Comparison of ENCODE assay signal across 32 cellular contexts in genomic region chr9:136182850-136183422, GRCh38. TPM values are rescaled to one million over a fixed set of nuclear protein-coding genes. Genes with fewer than 3 reads are reported as not detected.
"Had no signal": no experiment of that assay in that cellular context is flagged by ENCODE, and none has a peak within 500 bp of the region (broad histone marks: within the 10 kb centered on the region; RNA-seq: fewer than 3 reads in every experiment).

No MANE protein-coding gene starts in this region.

- H3K36me3 Mint-ChIP-seq: immature natural killer cell; naive B cell; natural killer cell treated with Interleukin-12 subunit alpha and Interleukin-12 subunit beta and Interleukin-15 and Interleukin-18, amount 100 ng/mL, for 72 hours; stimulated activated effector memory CD8-positive, alpha-beta T cell treated with anti-CD3 and anti-CD28 coated beads, Interleukin-12 subunit alpha, Interleukin-12 subunit beta, amount 100 ng/mL, for 72 hours; type B pancreatic cell had no signal

- H3K4me3 ChIP-seq: coronary artery, esophagus squamous epithelium, heart right ventricle, left ventricle myocardium inferior, lower lobe of right lung, mucosa of descending colon, prostate gland, right atrium auricular region, sigmoid colon, stomach, thyroid gland had no signal

- DNase-seq: dermis blood vessel endothelial cell; effector memory CD4-positive, alpha-beta T cell; erythroblast; esophagus squamous epithelium; foreskin melanocyte; heart right ventricle; hypothalamus; immature natural killer cell; islet precursor cell; kidney glomerular epithelial cell; left colon; left ventricle myocardium inferior; lower lobe of right lung; mucosa of descending colon; naive B cell; sigmoid colon; stimulated activated CD4-positive, alpha-beta T cell treated with anti-CD3 and anti-CD28 coated beads, Interleukin-2, amount 100 ng/mL, for 24 hours; stimulated activated CD4-positive, alpha-beta T cell treated with anti-CD3 and anti-CD28 coated beads, Interleukin-4, amount 100 ng/mL, for 24 hours; stimulated activated naive CD4-positive, alpha-beta T cell treated with Interleukin-2 at 50 U/mL for 16 hours; stomach; thyroid gland had no signal

- H3K27ac ChIP-seq: coronary artery, esophagus squamous epithelium, heart right ventricle, left ventricle myocardium inferior, lower lobe of right lung, prostate gland, right atrium auricular region, sigmoid colon, stomach, thyroid gland had no signal

- H3K27me3 ChIP-seq: right atrium auricular region, thyroid gland had no signal

- ATAC-seq: left colon; lower lobe of right lung; mucosa of descending colon; natural killer cell treated with Interleukin-12 subunit alpha and Interleukin-12 subunit beta and Interleukin-15 and Interleukin-18, amount 100 ng/mL, for 72 hours; stimulated activated effector memory CD8-positive, alpha-beta T cell treated with anti-CD3 and anti-CD28 coated beads, Interleukin-12 subunit alpha, Interleukin-12 subunit beta, amount 100 ng/mL, for 72 hours had no signal

- H3K36me3 ChIP-seq: esophagus squamous epithelium, heart right ventricle, left ventricle myocardium inferior, lower lobe of right lung, prostate gland, right atrium auricular region, sigmoid colon, stomach, thyroid gland had no signal

- H3K9me3 Mint-ChIP-seq: immature natural killer cell; naive B cell; natural killer cell treated with Interleukin-12 subunit alpha and Interleukin-12 subunit beta and Interleukin-15 and Interleukin-18, amount 100 ng/mL, for 72 hours; neural crest cell; stimulated activated effector memory CD8-positive, alpha-beta T cell treated with anti-CD3 and anti-CD28 coated beads, Interleukin-12 subunit alpha, Interleukin-12 subunit beta, amount 100 ng/mL, for 72 hours; type B pancreatic cell had no signal

- H3K4me1 ChIP-seq: esophagus squamous epithelium, heart right ventricle, left ventricle myocardium inferior, lower lobe of right lung, prostate gland, right atrium auricular region, sigmoid colon, stomach, thyroid gland had no signal

- H3K4me3 Mint-ChIP-seq: immature natural killer cell; naive B cell; natural killer cell treated with Interleukin-12 subunit alpha and Interleukin-12 subunit beta and Interleukin-15 and Interleukin-18, amount 100 ng/mL, for 72 hours; neural crest cell; stimulated activated effector memory CD8-positive, alpha-beta T cell treated with anti-CD3 and anti-CD28 coated beads, Interleukin-12 subunit alpha, Interleukin-12 subunit beta, amount 100 ng/mL, for 72 hours; type B pancreatic cell had no signal

- H3K4me1 Mint-ChIP-seq: immature natural killer cell; naive B cell; stimulated activated effector memory CD8-positive, alpha-beta T cell treated with anti-CD3 and anti-CD28 coated beads, Interleukin-12 subunit alpha, Interleukin-12 subunit beta, amount 100 ng/mL, for 72 hours had no signal

- H3K9me3 ChIP-seq: esophagus squamous epithelium, heart right ventricle, left ventricle myocardium inferior, lower lobe of right lung, mucosa of descending colon, prostate gland, right atrium auricular region, sigmoid colon, stomach, thyroid gland had no signal

- H3K27ac Mint-ChIP-seq: immature natural killer cell; natural killer cell treated with Interleukin-12 subunit alpha and Interleukin-12 subunit beta and Interleukin-15 and Interleukin-18, amount 100 ng/mL, for 72 hours; stimulated activated effector memory CD8-positive, alpha-beta T cell treated with anti-CD3 and anti-CD28 coated beads, Interleukin-12 subunit alpha, Interleukin-12 subunit beta, amount 100 ng/mL, for 72 hours; type B pancreatic cell had no signal

RNA-seq across cellular contexts. Expression of gene LHX3, which starts 22.0 kb away (rescaled TPM):
- total RNA-seq: dermis blood vessel endothelial cell, endothelial cell of umbilical vein, esophagus squamous epithelium, heart right ventricle, left colon, left ventricle myocardium inferior, lower lobe of right lung, mucosa of descending colon, osteocyte, sigmoid colon, skeletal muscle tissue, stomach, subcutaneous adipose tissue, thyroid gland had no signal
